In genomic region chrX:154396948-154397887, GRCh38 we compare ENCODE assay signal across 8 cellular contexts. TPM values are rescaled to one million over a fixed set of nuclear protein-coding genes. Genes with fewer than 3 reads are reported as not detected.
DNase-seq lines count a peak whose midpoint lies in the region; ATAC-seq and TF ChIP-seq lines count a peak whose summit lies in the region.

No MANE protein-coding gene starts in this region.

- POLR2A ChIA-PET in PC-3 (lab: Charles Lee; ENCODE audit: unreplicated experiment): interaction anchor here (0.6 kb wide), 2 partner anchors 18 kb away, joined by 3 to 13 read pairs; partner anchors contain the start of gene EMD

- H3K27me3 ChIP-seq in PC-3 (ENCODE audit: low read length) (no peaks in the 10 kb centered on the region), parathyroid adenoma (ENCODE audit: control insufficient read depth, insufficient read depth, low read length) (no peaks in the 10 kb centered on the region)

- peak overlapping the region; percentile 83 for H2AFZ ChIP-seq in PC-3 (ENCODE audit: low read length)
- peak overlapping the region; percentile 84 for H2AFZ ChIP-seq in parathyroid adenoma

- no TSS peak for BruUV-seq in PC-3 (replicated peaks; lab: Mats Ljungman, UMichigan)

- peak overlapping the region; percentile 99 for H3K9ac ChIP-seq in PC-3 (ENCODE audit: low read length)
- H3K9ac ChIP-seq in parathyroid adenoma: no peak overlapping the region

- H3K27ac ChIP-seq in PC-3 (ENCODE audit: low read length) (peak overlapping the region; percentile 98), parathyroid adenoma (peak overlapping the region; percentile 100)

- H3K79me2 ChIP-seq in PC-3 (ENCODE audit: low read length): peaks cover 32% of the 10 kb centered on the region
- H3K79me2 ChIP-seq in parathyroid adenoma: no peaks in the 10 kb centered on the region

- peak overlapping the region; percentile 97 for H3K4me2 ChIP-seq in PC-3 (ENCODE audit: low read length)
- H3K4me2 ChIP-seq in parathyroid adenoma (ENCODE audit: low read length): peak overlapping the region; percentile 83

- DNase-seq in COR-L47 (lab: John Stamatoyannopoulos, UW): peak; percentile 35
- DNase-seq in PC-3: peak; percentile 66
- peak; percentile 70 for DNase-seq in activated naive CD4-positive, alpha-beta T cell treated with anti-CD3 and anti-CD28 coated beads, Interleukin-2, amount 50 U/mL, for 16 hours
- DNase-seq in Right ventricle myocardium superior: peak; percentile 86
- no peak for DNase-seq in DMS114 treated with DMSO at 0.1 percent for 48 hours (lab: John Stamatoyannopoulos, UW; ENCODE audit: unreplicated experiment)

- peaks cover 24% of the 10 kb centered on the region for H4K20me1 ChIP-seq in PC-3 (ENCODE audit: low read length)

- TF ChIP-seq CTCF in PC-3 (conservative IDR thresholded peaks at IDR 0.05; ENCODE audit: low read depth, low read length) (no peak), parathyroid adenoma (IDR thresholded peaks at IDR 0.05) (no peak)

- H3K9me2 ChIP-seq in PC-3 (replicated peaks; ENCODE audit: low read length): no peaks in the 10 kb centered on the region

- CTCF ChIA-PET in PC-3 (lab: Charles Lee): no interaction called here

- H3K9me3 ChIP-seq in PC-3 (ENCODE audit: low read length): no peaks in the 10 kb centered on the region
- H3K9me3 ChIP-seq in parathyroid adenoma (ENCODE audit: control insufficient read depth, low read length): no peaks in the 10 kb centered on the region

- intact Hi-C loops in PC-3 (cut with micrococcal nuclease): loop anchor here (10.0 kb wide), 1 partner anchor 58 kb away; the partner anchor contains the start of gene PLXNA3
- intact Hi-C loops in Right ventricle myocardium superior (cut with DNase I): no loop called here

- H3K36me3 ChIP-seq in PC-3 (ENCODE audit: low read depth, low read length) (peaks cover 25% of the 10 kb centered on the region), parathyroid adenoma (ENCODE audit: control insufficient read depth, insufficient read depth, low read length) (no peaks in the 10 kb centered on the region)

- peaks cover 22% of the 10 kb centered on the region for H3F3A ChIP-seq in PC-3 (ENCODE audit: low read length, unreplicated experiment)

- H3K4me3 ChIP-seq in PC-3 (ENCODE audit: low read length) (peak overlapping the region; percentile 90), parathyroid adenoma (ENCODE audit: low read depth, low read length) (peak overlapping the region; percentile 97)

- H3K4me1 ChIP-seq in PC-3 (ENCODE audit: insufficient read depth, low read length) (peaks cover 12% of the 10 kb centered on the region; the same call in 1 of the 2 replicates), parathyroid adenoma (no peaks in the 10 kb centered on the region)

- ATAC-seq in GM19438 (IDR thresholded peaks at IDR 0.05; ENCODE audit: low read depth, unreplicated experiment): peak; percentile 50
- ATAC-seq in HG03520 (IDR thresholded peaks at IDR 0.05; ENCODE audit: unreplicated experiment): peak; percentile 41
- peak; percentile 71 for ATAC-seq in PC-3
- ATAC-seq in Right ventricle myocardium superior (ENCODE audit: poor library complexity): peak; percentile 82

RNA-seq across cellular contexts. Expression of gene RPL10, which starts 1.0 kb away (rescaled TPM):
- total RNA-seq in PC-3 (2014; rRNA removed): 2,879 and 3,401 TPM in 2 replicates
- 2,020 TPM for total RNA-seq in Right ventricle myocardium superior

RNA-seq across cellular contexts. Expression of gene DNASE1L1, which starts 11.8 kb away (rescaled TPM):
- total RNA-seq in PC-3 (2014; rRNA removed) (29.8 TPM in 2 replicates), Right ventricle myocardium superior (57.7 TPM)

RNA-seq across cellular contexts. Expression of gene TAFAZZIN, which starts 14.1 kb away (rescaled TPM):
- total RNA-seq in PC-3 (2014; rRNA removed) (39.4 and 41.5 TPM in 2 replicates), Right ventricle myocardium superior (36.1 TPM)

RNA-seq across cellular contexts. Expression of gene EMD, which starts 18.1 kb away (rescaled TPM):
- total RNA-seq in PC-3 (2014; rRNA removed) (46.8 and 49.0 TPM in 2 replicates), Right ventricle myocardium superior (49.2 TPM)

RNA-seq across cellular contexts. Expression of gene FLNA, which starts 22.8 kb away (rescaled TPM):
- 2,058 and 3,170 TPM in 2 replicates for total RNA-seq in PC-3 (2014; rRNA removed)
- 216 TPM for total RNA-seq in Right ventricle myocardium superior
